ENCODE assay signal across 8 cellular contexts in genomic region chr9:5626727-5627634, GRCh38. TPM values are rescaled to one million over a fixed set of nuclear protein-coding genes. Genes with fewer than 3 reads are reported as not detected.
A peak's percentile ranks its signal among the peaks of the same experiment; 100 is the strongest.
DNase-seq lines count a peak whose midpoint lies in the region; ATAC-seq and TF ChIP-seq lines count a peak whose summit lies in the region.

No MANE protein-coding gene starts in this region.

- peak; percentile 55 for DNase-seq in AG08395 (ENCODE audit: low spot score)
- peak; percentile 58 for DNase-seq in NCI-H69 (lab: John Stamatoyannopoulos, UW)
- DNase-seq in activated effector memory CD4-positive, alpha-beta T cell treated with Interleukin-2 at 50 U/mL for 16 hours, result peak; percentile 8
- peak; percentile 54 for DNase-seq in putamen (ENCODE audit: low spot score)
- DNase-seq in ureter (ENCODE audit: low spot score), result no peak

- H3K4me3 ChIP-seq in gastroesophageal sphincter, result peak overlapping the region; percentile 10 to 96

- WGBS in gastroesophageal sphincter (ENCODE audit: low coverage in 1 of 2), 2 donors, result 49 to 78% methylated on average over 3 to 4 of the region's 5 CpGs

- ATAC-seq in GM18520 (IDR thresholded peaks at IDR 0.05; ENCODE audit: unreplicated experiment) (peak; percentile 47), HG02981 (IDR thresholded peaks at IDR 0.05; ENCODE audit: unreplicated experiment) (peak; percentile 44), gastroesophageal sphincter (peak; percentile 51)

- no peak for TF ChIP-seq CTCF in gastroesophageal sphincter (IDR thresholded peaks at IDR 0.05)

- H3K9me3 ChIP-seq in gastroesophageal sphincter, result no peaks in the 10 kb centered on the region

- H3K4me1 ChIP-seq in gastroesophageal sphincter, result peaks cover 9 to 76% (median 10%) of the 10 kb centered on the region in 3 donors

- no peaks in the 10 kb centered on the region for H3K36me3 ChIP-seq in gastroesophageal sphincter

- no peak for TF ChIP-seq EP300 in gastroesophageal sphincter (IDR thresholded peaks at IDR 0.05)

- peak overlapping the region; percentile 92 to 100 (median 99) for H3K27ac ChIP-seq in gastroesophageal sphincter

- H3K27me3 ChIP-seq in gastroesophageal sphincter, result no peaks in the 10 kb centered on the region

- no peak for TF ChIP-seq POLR2A in gastroesophageal sphincter (IDR thresholded peaks at IDR 0.05)

RNA-seq across cellular contexts. Expression of gene RIC1, which starts 1.9 kb away (rescaled TPM):
- 10 to 100 TPM; 39.2 to 60.5 (median 47.2) TPM for total RNA-seq in gastroesophageal sphincter
- total RNA-seq in ureter, result 28.5 TPM
